1 cellular context compared by ENCODE assay signal in genomic region chr6:67889682-67889995, GRCh38.
A peak's percentile ranks its signal among the peaks of the same experiment; 100 is the strongest.
TF ChIP-seq lines count a peak whose summit lies in the region.

No MANE protein-coding gene starts in this region.

TF ChIP-seq in K562, 482 proteins besides CTCF, POLR2A, EP300 and RAD21 (continued from another document):
- TF ChIP-seq DMBX1 (CRISPR knock-in tag; IDR thresholded peaks at IDR 0.05; ENCODE audit: borderline replicate concordance) (no peak), IFI16 (CRISPR knock-in tag; IDR thresholded peaks at IDR 0.05) (no peak), ZNF740 (CRISPR knock-in tag; IDR thresholded peaks at IDR 0.05) (no peak), ZNF740 (tag; IDR thresholded peaks at IDR 0.05) (no peak), ZKSCAN1 (IDR thresholded peaks at IDR 0.05; ENCODE audit: low read depth, low read length) (no peak), MAFK (IDR thresholded peaks at IDR 0.05; ENCODE audit: low read length) (no peak), ZNF589 (CRISPR knock-in tag; IDR thresholded peaks at IDR 0.05; ENCODE audit: low read depth) (peak; percentile 56; the same call in 1 of the 2 replicates), NFIX (CRISPR knock-in tag; IDR thresholded peaks at IDR 0.05; ENCODE audit: low read depth) (no peak), NFRKB (IDR thresholded peaks at IDR 0.05; ENCODE audit: low read depth) (peak; percentile 81; the same call in 1 of the 2 replicates), SPI1 (IDR thresholded peaks at IDR 0.05; ENCODE audit: borderline replicate concordance, low read depth, low read length) (no peak), TCF3 (CRISPR knock-in tag; IDR thresholded peaks at IDR 0.05) (no peak), PCBP2 (IDR thresholded peaks at IDR 0.05; ENCODE audit: low read depth, low read length, poor library complexity, severe bottlenecking) (no peak), ZNF175 (CRISPR knock-in tag; IDR thresholded peaks at IDR 0.05; ENCODE audit: low read depth) (peak; percentile 18; the same call in 1 of the 2 replicates), NFE2 (IDR thresholded peaks at IDR 0.05; ENCODE audit: low read depth) (no peak), POLR2AphosphoS5 (IDR thresholded peaks at IDR 0.05; ENCODE audit: control insufficient read depth, insufficient read depth, low read depth, low read length) (no peak), COPS2 (conservative IDR thresholded peaks at IDR 0.05) (no peak), ZBTB49 (CRISPR knock-in tag; IDR thresholded peaks at IDR 0.05; ENCODE audit: borderline replicate concordance) (no peak), ZNF584 (CRISPR knock-in tag; IDR thresholded peaks at IDR 0.05; ENCODE audit: low read depth) (0 out of 2 replicates have a peak, but pooled peaks have one; percentile 39), PTTG1 (tag; IDR thresholded peaks at IDR 0.05; ENCODE audit: low read depth) (0 out of 2 replicates have a peak, but pooled peaks have one; percentile 5), STAT5B (CRISPR knock-in tag; IDR thresholded peaks at IDR 0.05) (no peak), SRF (CRISPR knock-in tag; IDR thresholded peaks at IDR 0.05) (no peak), RCOR1 (IDR thresholded peaks at IDR 0.05; ENCODE audit: borderline replicate concordance in 1 of 2, low read depth in 2 of 2, low read length in 2 of 2) (no peak), HMG20A (CRISPR knock-in tag; conservative IDR thresholded peaks at IDR 0.05) (no peak), SLC30A9 (CRISPR knock-in tag; IDR thresholded peaks at IDR 0.05) (no peak), MCM5 (IDR thresholded peaks at IDR 0.05; ENCODE audit: low read depth) (no peak), STAT6 (CRISPR knock-in tag; IDR thresholded peaks at IDR 0.05) (no peak), EWSR1 (IDR thresholded peaks at IDR 0.05; ENCODE audit: borderline replicate concordance, low read depth, partially characterized antibody) (no peak), LCOR (CRISPR knock-in tag; IDR thresholded peaks at IDR 0.05) (no peak)
- TF ChIP-seq, protein P1, sequence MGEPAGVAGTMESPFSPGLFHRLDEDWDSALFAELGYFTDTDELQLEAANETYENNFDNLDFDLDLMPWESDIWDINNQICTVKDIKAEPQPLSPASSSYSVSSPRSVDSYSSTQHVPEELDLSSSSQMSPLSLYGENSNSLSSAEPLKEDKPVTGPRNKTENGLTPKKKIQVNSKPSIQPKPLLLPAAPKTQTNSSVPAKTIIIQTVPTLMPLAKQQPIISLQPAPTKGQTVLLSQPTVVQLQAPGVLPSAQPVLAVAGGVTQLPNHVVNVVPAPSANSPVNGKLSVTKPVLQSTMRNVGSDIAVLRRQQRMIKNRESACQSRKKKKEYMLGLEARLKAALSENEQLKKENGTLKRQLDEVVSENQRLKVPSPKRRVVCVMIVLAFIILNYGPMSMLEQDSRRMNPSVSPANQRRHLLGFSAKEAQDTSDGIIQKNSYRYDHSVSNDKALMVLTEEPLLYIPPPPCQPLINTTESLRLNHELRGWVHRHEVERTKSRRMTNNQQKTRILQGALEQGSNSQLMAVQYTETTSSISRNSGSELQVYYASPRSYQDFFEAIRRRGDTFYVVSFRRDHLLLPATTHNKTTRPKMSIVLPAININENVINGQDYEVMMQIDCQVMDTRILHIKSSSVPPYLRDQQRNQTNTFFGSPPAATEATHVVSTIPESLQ (CRISPR knock-in tag; IDR thresholded peaks at IDR 0.05): no peak
- TF ChIP-seq, protein P2, sequence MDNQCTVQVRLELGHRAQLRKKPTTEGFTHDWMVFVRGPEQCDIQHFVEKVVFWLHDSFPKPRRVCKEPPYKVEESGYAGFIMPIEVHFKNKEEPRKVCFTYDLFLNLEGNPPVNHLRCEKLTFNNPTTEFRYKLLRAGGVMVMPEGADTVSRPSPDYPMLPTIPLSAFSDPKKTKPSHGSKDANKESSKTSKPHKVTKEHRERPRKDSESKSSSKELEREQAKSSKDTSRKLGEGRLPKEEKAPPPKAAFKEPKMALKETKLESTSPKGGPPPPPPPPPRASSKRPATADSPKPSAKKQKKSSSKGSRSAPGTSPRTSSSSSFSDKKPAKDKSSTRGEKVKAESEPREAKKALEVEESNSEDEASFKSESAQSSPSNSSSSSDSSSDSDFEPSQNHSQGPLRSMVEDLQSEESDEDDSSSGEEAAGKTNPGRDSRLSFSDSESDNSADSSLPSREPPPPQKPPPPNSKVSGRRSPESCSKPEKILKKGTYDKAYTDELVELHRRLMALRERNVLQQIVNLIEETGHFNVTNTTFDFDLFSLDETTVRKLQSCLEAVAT (IDR thresholded peaks at IDR 0.05): no peak
- TF ChIP-seq, protein P3, sequence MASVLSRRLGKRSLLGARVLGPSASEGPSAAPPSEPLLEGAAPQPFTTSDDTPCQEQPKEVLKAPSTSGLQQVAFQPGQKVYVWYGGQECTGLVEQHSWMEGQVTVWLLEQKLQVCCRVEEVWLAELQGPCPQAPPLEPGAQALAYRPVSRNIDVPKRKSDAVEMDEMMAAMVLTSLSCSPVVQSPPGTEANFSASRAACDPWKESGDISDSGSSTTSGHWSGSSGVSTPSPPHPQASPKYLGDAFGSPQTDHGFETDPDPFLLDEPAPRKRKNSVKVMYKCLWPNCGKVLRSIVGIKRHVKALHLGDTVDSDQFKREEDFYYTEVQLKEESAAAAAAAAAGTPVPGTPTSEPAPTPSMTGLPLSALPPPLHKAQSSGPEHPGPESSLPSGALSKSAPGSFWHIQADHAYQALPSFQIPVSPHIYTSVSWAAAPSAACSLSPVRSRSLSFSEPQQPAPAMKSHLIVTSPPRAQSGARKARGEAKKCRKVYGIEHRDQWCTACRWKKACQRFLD (CRISPR knock-in tag; IDR thresholded peaks at IDR 0.05): peak; percentile 74; the same call in 1 of the 2 replicates
